In the genomic region with DNA sequence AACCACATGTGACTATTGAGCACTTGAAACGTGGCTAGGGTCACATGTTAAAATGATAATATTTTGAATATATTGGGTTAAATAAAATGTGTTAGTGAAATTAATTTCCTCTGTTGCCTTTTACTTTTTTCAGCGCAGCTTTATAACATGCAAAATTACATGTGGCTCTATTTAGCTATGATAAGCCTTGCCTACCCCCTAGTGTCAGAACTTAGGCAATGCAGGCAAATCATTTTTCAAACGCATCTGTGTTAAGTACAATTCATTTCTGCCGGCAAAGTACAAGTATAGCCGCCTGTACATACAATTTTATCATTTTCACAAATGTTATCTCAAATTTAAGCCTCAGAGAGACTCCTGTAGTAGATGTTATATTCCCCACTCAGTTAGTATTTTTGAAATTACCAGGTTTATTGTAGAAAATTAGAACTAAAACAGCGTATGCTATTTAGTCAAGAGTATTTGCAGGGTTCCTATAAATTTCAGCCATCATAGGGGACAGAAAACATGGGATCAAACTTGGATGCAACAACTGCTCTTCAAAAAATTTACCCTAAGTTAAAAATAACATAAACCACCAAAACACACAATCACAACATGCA, we compare ENCODE assay signal across 8 cellular contexts. TPM values are rescaled to one million over a fixed set of nuclear protein-coding genes. Genes with fewer than 3 reads are reported as not detected.
DNase-seq lines count a peak whose midpoint lies in the region; ATAC-seq and TF ChIP-seq lines count a peak whose summit lies in the region.

No MANE protein-coding gene starts in this region.

- peaks cover 3% of the 10 kb centered on the region for H3K4me1 ChIP-seq in NT2/D1 (ENCODE audit: insufficient read depth, insufficient read length)

- H3K27me3 Mint-ChIP-seq in activated CD4-positive, alpha-beta T cell treated with anti-CD3 and anti-CD28 coated beads for 36 hours = peaks cover 8% of the 10 kb centered on the region
- H3K27me3 Mint-ChIP-seq in brain = peaks cover 3% of the 10 kb centered on the region
- H3K27me3 Mint-ChIP-seq in stimulated activated naive CD8-positive, alpha-beta T cell treated with anti-CD3 and anti-CD28 coated beads, Interleukin-15, amount 100 ng/mL, for 72 hours = peaks cover 48% of the 10 kb centered on the region

- no peaks in the 10 kb centered on the region for H3K9me3 ChIP-seq in NT2/D1 (ENCODE audit: insufficient read depth, low read length)

- POLR2A ChIA-PET in activated CD4-positive, alpha-beta T cell treated with anti-CD3 and anti-CD28 coated beads for 36 hours (lab: Charles Lee) = no interaction called here

- no peak overlapping the region for H3K27ac Mint-ChIP-seq in activated CD4-positive, alpha-beta T cell treated with anti-CD3 and anti-CD28 coated beads for 36 hours
- H3K27ac Mint-ChIP-seq in brain = no peak overlapping the region
- no peak overlapping the region for H3K27ac Mint-ChIP-seq in stimulated activated naive CD8-positive, alpha-beta T cell treated with anti-CD3 and anti-CD28 coated beads, Interleukin-15, amount 100 ng/mL, for 72 hours

- H3K36me3 ChIP-seq in NT2/D1 (ENCODE audit: insufficient read depth, insufficient read length, low read length) = no peaks in the 10 kb centered on the region

- peak; percentile 92 to 97 for TF ChIP-seq CTCF in brain (conservative IDR thresholded peaks at IDR 0.05)

- CTCF ChIA-PET in activated CD4-positive, alpha-beta T cell treated with anti-CD3 and anti-CD28 coated beads for 36 hours (lab: Charles Lee) = interaction anchor here (0.6 to 4.5 kb wide), 14 partner anchors 10 to 1938 kb away, joined by 3 to 23 read pairs (median 6); no protein-coding TSS in a partner anchor

- no peaks in the 10 kb centered on the region for H3K4me1 Mint-ChIP-seq in activated CD4-positive, alpha-beta T cell treated with anti-CD3 and anti-CD28 coated beads for 36 hours
- H3K4me1 Mint-ChIP-seq in brain = peaks cover 5% of the 10 kb centered on the region
- H3K4me1 Mint-ChIP-seq in stimulated activated naive CD8-positive, alpha-beta T cell treated with anti-CD3 and anti-CD28 coated beads, Interleukin-15, amount 100 ng/mL, for 72 hours = no peaks in the 10 kb centered on the region

- H3K27me3 ChIP-seq in NT2/D1 (ENCODE audit: insufficient read depth, insufficient read length) = no peaks in the 10 kb centered on the region

- no peaks in the 10 kb centered on the region for H3K36me3 Mint-ChIP-seq in activated CD4-positive, alpha-beta T cell treated with anti-CD3 and anti-CD28 coated beads for 36 hours (ENCODE audit: low read depth)
- H3K36me3 Mint-ChIP-seq in brain = no peaks in the 10 kb centered on the region

- H3K4me3 Mint-ChIP-seq in activated CD4-positive, alpha-beta T cell treated with anti-CD3 and anti-CD28 coated beads for 36 hours = no peak overlapping the region
- no peak overlapping the region for H3K4me3 Mint-ChIP-seq in brain
- no peak overlapping the region for H3K4me3 Mint-ChIP-seq in stimulated activated naive CD8-positive, alpha-beta T cell treated with anti-CD3 and anti-CD28 coated beads, Interleukin-15, amount 100 ng/mL, for 72 hours

- no peaks in the 10 kb centered on the region for H3K9me3 Mint-ChIP-seq in activated CD4-positive, alpha-beta T cell treated with anti-CD3 and anti-CD28 coated beads for 36 hours (ENCODE audit: low read depth)
- H3K9me3 Mint-ChIP-seq in brain = peaks cover 0 to 7% (median 0%) of the 10 kb centered on the region in 5 experiments
- H3K9me3 Mint-ChIP-seq in stimulated activated naive CD8-positive, alpha-beta T cell treated with anti-CD3 and anti-CD28 coated beads, Interleukin-15, amount 100 ng/mL, for 72 hours = no peaks in the 10 kb centered on the region

- peak; percentile 49 for ATAC-seq in activated CD4-positive, alpha-beta T cell treated with anti-CD3 and anti-CD28 coated beads for 36 hours
- ATAC-seq in GM21390 (IDR thresholded peaks at IDR 0.05; ENCODE audit: unreplicated experiment) = peak; percentile 84
- ATAC-seq in stimulated activated naive CD8-positive, alpha-beta T cell treated with anti-CD3 and anti-CD28 coated beads, Interleukin-15, amount 100 ng/mL, for 72 hours = peak; percentile 59

- peak; percentile 38 for DNase-seq in activated CD4-positive, alpha-beta T cell treated with anti-CD3 and anti-CD28 coated beads for 36 hours
- no peak for DNase-seq in activated CD4-positive, alpha-beta T cell treated with anti-CD3 and anti-CD28 coated beads for 1 hour
- DNase-seq in HK-2 (ENCODE audit: unreplicated experiment) (peak; percentile 3), NT2/D1 (ENCODE audit: low read depth, low spot score) (peak; percentile 65), islet precursor cell (peak; percentile 64)
- peak; percentile 8 to 15 for DNase-seq in stimulated activated naive CD8-positive, alpha-beta T cell treated with anti-CD3 and anti-CD28 coated beads, Interleukin-15, amount 100 ng/mL, for 72 hours

- H3K9ac ChIP-seq in NT2/D1 (ENCODE audit: insufficient read length, low read depth) = no peak overlapping the region

- H3K4me3 ChIP-seq in NT2/D1 (ENCODE audit: insufficient read length, low read depth) = no peak overlapping the region

- intact Hi-C loops in activated CD4-positive, alpha-beta T cell treated with anti-CD3 and anti-CD28 coated beads for 36 hours (cut with DNase I, micrococcal nuclease) = loop anchor here (1.0 to 10.0 kb wide), 8 partner anchors 971 to 1938 kb away; no protein-coding TSS in a partner anchor

RNA-seq across cellular contexts. Expression of gene TAFA4, which starts 56.1 kb away (rescaled TPM):
- not detected for total RNA-seq in activated CD4-positive, alpha-beta T cell treated with anti-CD3 and anti-CD28 coated beads for 36 hours
- polyA plus RNA-seq in brain (ENCODE audit: insufficient read depth, low read depth, low replicate concordance) = 0.81 TPM
